In the genomic region with DNA sequence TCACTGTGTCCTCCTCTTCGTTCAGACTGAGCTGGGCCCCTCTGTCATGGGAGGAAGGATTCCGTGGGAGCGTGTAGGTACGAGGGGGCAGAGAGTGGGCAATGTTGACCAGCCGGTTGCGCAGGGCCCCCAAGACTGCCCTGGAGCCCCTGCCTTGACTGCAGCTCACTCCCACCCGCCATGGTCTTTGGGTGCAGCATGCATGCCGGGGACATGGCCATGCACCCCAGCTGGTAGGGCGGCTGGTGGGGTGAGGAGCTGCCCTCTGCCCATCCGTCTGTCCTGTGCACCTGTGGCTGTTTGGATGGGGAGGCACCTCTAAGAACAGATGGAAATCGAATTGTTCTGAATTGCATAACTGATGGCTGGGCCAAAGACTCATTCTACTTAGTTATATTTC, we compare ENCODE assay signal across 8 cellular contexts. TPM values are rescaled to one million over a fixed set of nuclear protein-coding genes. Genes with fewer than 3 reads are reported as not detected.
"Had no signal": no experiment of that assay in that cellular context is flagged by ENCODE, and none has a peak within 500 bp of the region (broad histone marks: within the 10 kb centered on the region; RNA-seq: fewer than 3 reads in every experiment).

No MANE protein-coding gene starts in this region.

- H3K4me1 Mint-ChIP-seq: GM23338 had no signal

- H3K27ac Mint-ChIP-seq: GM23338, HFFc6 had no signal

- H3K27ac ChIP-seq: HL-60 had no signal

- H2AFZ ChIP-seq: GM23338 had no signal

- H3K4me3 Mint-ChIP-seq: GM23338, HFFc6 had no signal

- H3K4me3 ChIP-seq: GM23338, K562 had no signal

- ATAC-seq: GM23338, HCT116, HepG2, K562 had no signal

- H3K4me2 ChIP-seq: GM23338 had no signal

- DNase-seq: H7, HFFc6, KG1 had no signal

RNA-seq across cellular contexts. Expression of gene NPR3, which starts 42.6 kb away (rescaled TPM):
- total RNA-seq: HepG2 had no signal
